In the genomic region with DNA sequence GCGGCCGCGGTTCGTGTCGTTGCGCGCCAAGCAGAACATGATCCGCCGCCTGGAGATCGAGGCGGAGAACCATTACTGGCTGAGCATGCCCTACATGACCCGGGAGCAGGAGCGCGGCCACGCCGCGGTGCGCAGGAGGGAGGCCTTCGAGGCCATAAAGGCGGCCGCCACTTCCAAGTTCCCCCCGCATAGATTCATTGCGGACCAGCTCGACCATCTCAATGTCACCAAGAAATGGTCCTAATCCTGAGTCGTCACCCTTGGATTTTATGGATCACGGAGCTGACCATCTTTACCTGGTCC, we compare ENCODE assay signal across 8 cellular contexts. TPM values are rescaled to one million over a fixed set of nuclear protein-coding genes. Genes with fewer than 3 reads are reported as not detected.
DNase-seq lines count a peak whose midpoint lies in the region; ATAC-seq and TF ChIP-seq lines count a peak whose summit lies in the region.

No MANE protein-coding gene starts in this region.

- H3K36me3 ChIP-seq in WERI-Rb-1: peaks cover 20% of the 10 kb centered on the region

- H3K4me1 ChIP-seq in foreskin keratinocyte: peaks cover 4% of the 10 kb centered on the region

- H3K4me3 Mint-ChIP-seq in activated CD8-positive, alpha-beta memory T cell treated with anti-CD3 and anti-CD28 coated beads, Interleukin-2, amount 10 ng/mL, durations not matched to agents 7 days and 5 days: peak overlapping the region; percentile 99

- no peak for DNase-seq in activated CD8-positive, alpha-beta memory T cell treated with anti-CD3 and anti-CD28 coated beads, Interleukin-2, amount 10 ng/mL, durations not matched to agents 7 days and 5 days
- DNase-seq in activated CD8-positive, alpha-beta memory T cell treated with anti-CD3 and anti-CD28 coated beads for 24 hours: no peak
- DNase-seq in WERI-Rb-1 (no peak), foreskin keratinocyte (no peak), sciatic nerve (ENCODE audit: low spot score) (no peak), NCI-H128 (lab: John Stamatoyannopoulos, UW; ENCODE audit: unreplicated experiment) (no peak), Kasumi-1 (lab: John Stamatoyannopoulos, UW) (no peak)

- H3K27ac Mint-ChIP-seq in activated CD8-positive, alpha-beta memory T cell treated with anti-CD3 and anti-CD28 coated beads, Interleukin-2, amount 10 ng/mL, durations not matched to agents 7 days and 5 days: peak overlapping the region; percentile 97

- peaks cover 37% of the 10 kb centered on the region for H3K4me1 Mint-ChIP-seq in activated CD8-positive, alpha-beta memory T cell treated with anti-CD3 and anti-CD28 coated beads, Interleukin-2, amount 10 ng/mL, durations not matched to agents 7 days and 5 days

- no peaks in the 10 kb centered on the region for H3K9me3 ChIP-seq in WERI-Rb-1 (ENCODE audit: severe bottlenecking)

- no peaks in the 10 kb centered on the region for H3K9me3 Mint-ChIP-seq in activated CD8-positive, alpha-beta memory T cell treated with anti-CD3 and anti-CD28 coated beads, Interleukin-2, amount 10 ng/mL, durations not matched to agents 7 days and 5 days (ENCODE audit: low read depth)

- H3K27me3 Mint-ChIP-seq in activated CD8-positive, alpha-beta memory T cell treated with anti-CD3 and anti-CD28 coated beads, Interleukin-2, amount 10 ng/mL, durations not matched to agents 7 days and 5 days: no peaks in the 10 kb centered on the region

- H3K36me3 Mint-ChIP-seq in activated CD8-positive, alpha-beta memory T cell treated with anti-CD3 and anti-CD28 coated beads, Interleukin-2, amount 10 ng/mL, durations not matched to agents 7 days and 5 days: peaks cover 12% of the 10 kb centered on the region

- TF ChIP-seq CTCF in WERI-Rb-1 (IDR thresholded peaks at IDR 0.05; ENCODE audit: low read depth, low read length) (no peak), foreskin keratinocyte (conservative IDR thresholded peaks at IDR 0.05) (no peak)

- peak overlapping the region; percentile 78 for H3K4me3 ChIP-seq in WERI-Rb-1 (ENCODE audit: low read depth, low read length)

- ATAC-seq in activated CD8-positive, alpha-beta memory T cell treated with anti-CD3 and anti-CD28 coated beads, Interleukin-2, amount 10 ng/mL, durations not matched to agents 7 days and 5 days: peak; percentile 37
- ATAC-seq in HG02885 (IDR thresholded peaks at IDR 0.05; ENCODE audit: poor library complexity, unreplicated experiment) (peak; percentile 32), foreskin keratinocyte (no peak), sciatic nerve (peak; percentile 74)

- CTCF ChIA-PET in activated CD8-positive, alpha-beta memory T cell treated with anti-CD3 and anti-CD28 coated beads, Interleukin-2, amount 10 ng/mL, durations not matched to agents 7 days and 5 days (lab: Charles Lee): interaction anchor here (0.7 to 2.6 kb wide), 13 partner anchors 9 to 300 kb away, joined by 3 to 18 read pairs (median 4); a partner anchor contains a TSS

- H3K27ac ChIP-seq in WERI-Rb-1 (peak overlapping the region; percentile 94), foreskin keratinocyte (peak overlapping the region; percentile 65)

- intact Hi-C loops in sciatic nerve (cut with DNase I): no loop called here

- H3K27me3 ChIP-seq in WERI-Rb-1 (ENCODE audit: insufficient read depth, low read depth, severe bottlenecking) (no peaks in the 10 kb centered on the region), foreskin keratinocyte (no peaks in the 10 kb centered on the region)

RNA-seq across cellular contexts. Expression of a gene that starts 0.5 kb away (rescaled TPM):
- 10 to 100 TPM; 22.5 to 23.5 TPM for total RNA-seq in activated CD8-positive, alpha-beta memory T cell treated with anti-CD3 and anti-CD28 coated beads, Interleukin-2, amount 10 ng/mL, durations not matched to agents 7 days and 5 days
- total RNA-seq in foreskin keratinocyte: 18.7 and 21.8 TPM in 2 replicates
- polyA plus RNA-seq in foreskin keratinocyte: 24.2 and 25.4 TPM in 2 replicates
- 10.1 TPM for total RNA-seq in sciatic nerve

RNA-seq across cellular contexts. Expression of a gene that starts 0.6 kb away (rescaled TPM):
- 10 to 100 TPM; 36.6 to 39.6 TPM for total RNA-seq in activated CD8-positive, alpha-beta memory T cell treated with anti-CD3 and anti-CD28 coated beads, Interleukin-2, amount 10 ng/mL, durations not matched to agents 7 days and 5 days
- total RNA-seq in foreskin keratinocyte (23.4 and 27.2 TPM in 2 replicates), sciatic nerve (1.2 TPM)
- polyA plus RNA-seq in foreskin keratinocyte: 14.4 and 19.0 TPM in 2 replicates

RNA-seq across cellular contexts. Expression of a gene that starts 37.0 kb away (rescaled TPM):
- total RNA-seq in activated CD8-positive, alpha-beta memory T cell treated with anti-CD3 and anti-CD28 coated beads, Interleukin-2, amount 10 ng/mL, durations not matched to agents 7 days and 5 days: 100 to 1,000 TPM; 187 to 208 TPM
- total RNA-seq in foreskin keratinocyte (83.2 and 96.2 TPM in 2 replicates), sciatic nerve (183 TPM)
- 199 and 211 TPM in 2 replicates for polyA plus RNA-seq in foreskin keratinocyte

Comparison
In these comparisons a context has a peak if more than half of its experiments do, and no peak if none do; other contexts are left out.
1. RNA of a gene that starts 0.6 kb away (total RNA-seq): 36.6 to 39.6 TPM in activated CD8-positive, alpha-beta memory T cell treated with anti-CD3 and anti-CD28 coated beads, Interleukin-2, amount 10 ng/mL, durations not matched to agents 7 days and 5 days and 23.4 to 27.2 TPM in foreskin keratinocyte; 1.2 TPM in sciatic nerve (single experiment); every median in the first group is over 10 times any median in the second.